8 cellular contexts compared by ENCODE assay signal in the genomic region with DNA sequence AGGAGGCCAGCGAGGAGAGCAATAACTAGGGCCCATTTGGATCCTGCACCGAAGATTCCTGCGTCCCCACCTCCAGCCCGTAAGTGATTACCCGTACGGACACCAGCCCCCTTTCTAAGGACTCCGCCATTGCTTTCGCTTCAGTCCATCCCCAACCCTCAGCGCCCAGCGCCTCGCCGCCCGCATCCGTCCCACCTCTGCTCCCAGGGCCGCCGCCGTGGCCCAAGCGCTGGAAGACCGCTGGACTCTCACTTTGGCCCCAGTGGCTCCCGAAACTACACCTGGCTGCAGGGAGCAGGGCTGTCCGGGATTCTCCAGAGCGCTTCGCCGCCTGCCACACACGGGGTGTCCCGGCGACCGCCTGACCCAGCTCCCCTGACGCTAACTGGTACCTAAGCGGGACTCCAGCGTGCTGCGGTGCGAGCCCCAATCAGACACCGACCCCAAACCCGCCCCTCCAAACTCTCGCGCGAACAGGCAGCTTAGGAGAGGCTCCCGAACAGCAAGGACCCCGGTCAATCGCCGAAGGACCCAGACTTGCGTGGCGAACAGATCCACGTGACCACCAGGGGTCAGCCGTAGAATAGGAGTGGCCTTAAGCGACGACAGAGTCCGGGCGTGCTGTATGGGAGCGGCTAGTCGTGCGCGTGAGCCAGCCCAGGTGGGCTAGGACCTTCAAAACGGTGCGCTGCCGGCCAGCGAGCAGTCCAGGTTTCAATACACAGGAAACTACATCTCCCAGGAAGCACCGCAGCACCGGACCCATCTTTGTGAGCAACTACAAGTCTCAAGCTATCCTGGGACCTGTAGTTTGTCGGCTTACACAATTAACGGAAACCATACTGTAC. TPM values are rescaled to one million over a fixed set of nuclear protein-coding genes. Genes with fewer than 3 reads are reported as not detected.
A peak's percentile ranks its signal among the peaks of the same experiment; 100 is the strongest.
DNase-seq lines count a peak whose midpoint lies in the region; ATAC-seq and TF ChIP-seq lines count a peak whose summit lies in the region.

CNPY2 (minus strand) TSS at position 363 of the 848 bp plus-strand sequence. CDS start 771 bp downstream, outside the sequence.

- H4K5ac ChIP-seq in IMR-90 (ENCODE audit: low read depth, low read length): peak within 1 kb of the TSS; percentile 99

- intact Hi-C loops in IMR-90 (cut with micrococcal nuclease): loop anchor here (5.0 kb wide), 1 partner anchor 146 kb away; no protein-coding TSS in a partner anchor

- H2BK5ac ChIP-seq in IMR-90 (ENCODE audit: low read depth, low read length, poor library complexity, severe bottlenecking): peak within 1 kb of the TSS; percentile 95

- H3K4me3 ChIP-seq in IMR-90 (ENCODE audit: insufficient read depth, low read depth, low read length) (peak within 1 kb of the TSS; percentile 77), epithelial cell of esophagus (ENCODE audit: low read length) (peak within 1 kb of the TSS; percentile 94), mononuclear cell (ENCODE audit: low read length) (peak within 1 kb of the TSS; percentile 86)

- no TSS peak for BruUV-seq in IMR-90 (replicated peaks; lab: Mats Ljungman, UMichigan)

- H3K4me2 ChIP-seq in IMR-90 (ENCODE audit: low read depth, low read length): peak within 1 kb of the TSS; percentile 95

- H3K14ac ChIP-seq in IMR-90 (replicated peaks; ENCODE audit: low read depth, low read length): peak within 1 kb of the TSS; percentile 98

- ATAC-seq in GM21528 (IDR thresholded peaks at IDR 0.05; ENCODE audit: low FRiP score, unreplicated experiment) (peak; percentile 92), IMR-90 (ENCODE audit: low read depth) (peak; percentile 96)

- H2AFZ ChIP-seq in IMR-90 (replicated peaks; ENCODE audit: low read length, poor library complexity): peak within 1 kb of the TSS; percentile 98

- peak within 1 kb of the TSS; percentile 97 for H3K27ac ChIP-seq in IMR-90 (ENCODE audit: insufficient read depth, low read length)

- H2BK120ac ChIP-seq in IMR-90 (ENCODE audit: low read depth, low read length): peak within 1 kb of the TSS; percentile 93; the same call in 1 of the 2 replicates

- peak within 1 kb of the TSS; percentile 96; the same call in 1 of the 3 replicates for H2BK15ac ChIP-seq in IMR-90 (ENCODE audit: low read depth, low read length)

- peak within 1 kb of the TSS; percentile 79 for H2AK5ac ChIP-seq in IMR-90 (ENCODE audit: low read depth, low read length)

- TF ChIP-seq POLR2A in IMR-90 (IDR thresholded peaks at IDR 0.05; ENCODE audit: low read depth, low read length): peak; percentile 80

- TF ChIP-seq CTCF in IMR-90 (conservative IDR thresholded peaks at IDR 0.05; ENCODE audit: low read depth, low read length): 0 out of 2 replicates have a peak, but pooled peaks have one; percentile 9
- TF ChIP-seq CTCF in epithelial cell of esophagus (IDR thresholded peaks at IDR 0.05; ENCODE audit: insufficient read depth, low read depth, low read length, missing control alignments): no peak

- H4K20me1 ChIP-seq in IMR-90 (ENCODE audit: insufficient read depth, low read length): no peaks in the 10 kb centered on the region

- H3K9me1 ChIP-seq in IMR-90 (ENCODE audit: insufficient read depth, low read length): no peaks in the 10 kb centered on the region

- H4K8ac ChIP-seq in IMR-90 (ENCODE audit: low read depth in 2 of 2, low read length in 2 of 2): peak within 1 kb of the TSS; percentile 93 to 100

- DNase-seq in DMS 273 treated with DMSO at 0.1 percent for 48 hours (lab: John Stamatoyannopoulos, UW) (peak; percentile 96), IMR-90 (peak; percentile 96), OCI-M1 (lab: John Stamatoyannopoulos, UW) (peak; percentile 96), activated T-cell treated with anti-CD3 and anti-CD28 coated beads for 24 hours (ENCODE audit: low read depth) (peak; percentile 89), epithelial cell of esophagus (ENCODE audit: low read depth) (peak; percentile 98)
- peak; percentile 81 to 86 for DNase-seq in stimulated activated CD8-positive, alpha-beta memory T cell treated with anti-CD3 and anti-CD28 coated beads, Interleukin-4, amount 100 ng/mL, for 1 hour (ENCODE audit: low read depth in 2 of 2, low spot score in 1 of 2)

- peak within 1 kb of the TSS; percentile 87 for H2AK9ac ChIP-seq in IMR-90 (replicated peaks; ENCODE audit: low read depth, low read length, poor library complexity)

- peak within 1 kb of the TSS; percentile 99 for H3K23ac ChIP-seq in IMR-90 (ENCODE audit: low read depth, low read length)

- H4K91ac ChIP-seq in IMR-90 (ENCODE audit: insufficient read depth, low read depth, low read length): peak within 1 kb of the TSS; percentile 98

- H3K79me1 ChIP-seq in IMR-90 (ENCODE audit: low read depth in 1 of 2, low read length in 2 of 2): peaks cover 8 to 25% of the 10 kb centered on the region in 2 experiments

- no peak for TF ChIP-seq RAD21 in IMR-90 (IDR thresholded peaks at IDR 0.05; ENCODE audit: low read length)

- dilution Hi-C loops in IMR-90 (cut with HindIII; ENCODE audit: low sequenced_read_pairs, unreplicated experiment): no loop called here

- peak within 1 kb of the TSS; percentile 90 for H3K56ac ChIP-seq in IMR-90 (ENCODE audit: extremely low read depth, insufficient read depth, low read length)

- peak within 1 kb of the TSS; percentile 97 for H3K9ac ChIP-seq in IMR-90 (ENCODE audit: low read depth, low read length)

- CTCF ChIA-PET in IMR-90 (lab: Yijun Ruan, JAX): interaction anchor here (1.0 kb wide), 1 partner anchor 148 kb away, joined by 5 read pairs; no protein-coding TSS in a partner anchor

- peaks cover 13% of the 10 kb centered on the region for H3K36me3 ChIP-seq in IMR-90 (ENCODE audit: control insufficient read depth, insufficient read depth, low read length)

- H2BK20ac ChIP-seq in IMR-90 (ENCODE audit: low read depth, low read length): peak within 1 kb of the TSS; percentile 70; the same call in 1 of the 2 replicates

- H3K4ac ChIP-seq in IMR-90 (ENCODE audit: low read depth, low read length): peak within 1 kb of the TSS; percentile 99

- H3K27me3 ChIP-seq in IMR-90 (ENCODE audit: control insufficient read depth, insufficient read depth, low read length): no peaks in the 10 kb centered on the region
- no peaks in the 10 kb centered on the region for H3K27me3 ChIP-seq in mononuclear cell (ENCODE audit: insufficient read depth, low read length)

- 1% methylated on average over 33 of the region's 62 CpGs; no CpG with 5 or more reads in 1 of the 2 experiments for WGBS in IMR-90 (ENCODE audit: extremely low coverage in 2 of 2, insufficient read length in 1 of 2), 2 experiments

- in situ Hi-C loops in IMR-90 (cut with MboI; ENCODE audit: low sequenced_read_pairs): no loop called here

- peak within 1 kb of the TSS; percentile 96 for H3K18ac ChIP-seq in IMR-90 (ENCODE audit: low read depth, low read length)

- POLR2A ChIA-PET in IMR-90 (lab: Charles Lee; ENCODE audit: unreplicated experiment): interaction anchor here (0.6 to 0.9 kb wide), 4 partner anchors 18 to 691 kb away, joined by 3 to 6 read pairs (median 4); partner anchors contain the start of genes PAN2, STAT2 and ZBTB39

- peaks cover 4% of the 10 kb centered on the region for H3K4me1 ChIP-seq in IMR-90 (ENCODE audit: control insufficient read depth, insufficient read depth, low read length)
- H3K4me1 ChIP-seq in mononuclear cell (ENCODE audit: insufficient read depth, low read length): peaks cover 22% of the 10 kb centered on the region

- H3K9me3 ChIP-seq in IMR-90 (ENCODE audit: control insufficient read depth, insufficient read depth, low read length) (no peaks in the 10 kb centered on the region), mononuclear cell (ENCODE audit: low read depth, low read length) (no peaks in the 10 kb centered on the region)

TF ChIP-seq in IMR-90, 13 proteins besides CTCF, POLR2A, EP300 and RAD21:
- no peak for TF ChIP-seq CHD1 (IDR thresholded peaks at IDR 0.05; ENCODE audit: low read depth, low read length)
- TF ChIP-seq FOS (IDR thresholded peaks at IDR 0.05; ENCODE audit: low read depth, low read length): no peak
- TF ChIP-seq MAZ (IDR thresholded peaks at IDR 0.05; ENCODE audit: borderline replicate concordance, low read depth, low read length): no peak
- 0 out of 2 replicates have a peak, but pooled peaks have one; percentile 20 for TF ChIP-seq RFX5 (IDR thresholded peaks at IDR 0.05; ENCODE audit: low read depth, low read length)
- no peak for TF ChIP-seq SMC3 (IDR thresholded peaks at IDR 0.05; ENCODE audit: low read depth, low read length)
- TF ChIP-seq RCOR1 (IDR thresholded peaks at IDR 0.05; ENCODE audit: insufficient replicate concordance, low read length): no peak
- TF ChIP-seq NFE2L2 (IDR thresholded peaks at IDR 0.05; ENCODE audit: low read depth, low read length): no peak
- TF ChIP-seq MXI1 (IDR thresholded peaks at IDR 0.05; ENCODE audit: borderline replicate concordance, low read depth, low read length): peak; percentile 95
- peak; percentile 87 for TF ChIP-seq USF2 (IDR thresholded peaks at IDR 0.05; ENCODE audit: low read depth, low read length)
- TF ChIP-seq BHLHE40 (IDR thresholded peaks at IDR 0.05; ENCODE audit: low read depth, low read length): peak; percentile 45; the same call in 1 of the 2 replicates
- TF ChIP-seq CEBPB (IDR thresholded peaks at IDR 0.05; ENCODE audit: low read depth, low read length): peak; percentile 54
- TF ChIP-seq ELK1 (IDR thresholded peaks at IDR 0.05; ENCODE audit: borderline replicate concordance, low read depth, low read length): no peak
- TF ChIP-seq MAFK (IDR thresholded peaks at IDR 0.05; ENCODE audit: low read depth, low read length): no peak

RNA-seq across cellular contexts. Expression of gene CNPY2, which starts in this region (rescaled TPM):
- total RNA-seq in IMR-90 (2012; rRNA removed) (65.2 and 76.7 TPM in 2 replicates), mononuclear cell (22.6 TPM)
- 175 and 177 TPM in 2 replicates for polyA plus RNA-seq in IMR-90 (2012; rRNA removed)
- 76.2 and 160 TPM in 2 replicates for polyA plus RNA-seq in IMR-90 (2012; cell fraction: cytosol; rRNA removed)
- polyA plus RNA-seq in IMR-90 (2012; cell fraction: nucleus; rRNA removed; ENCODE audit: low replicate concordance): 41.5 and 107 TPM in 2 replicates

Comparison
In these comparisons a context has a peak if more than half of its experiments do, and no peak if none do; other contexts are left out.
1. Peak in every context shown above with its lines: DNase-seq, ATAC-seq, H3K4me3 ChIP-seq and H3K27ac ChIP-seq.